In the genomic region with DNA sequence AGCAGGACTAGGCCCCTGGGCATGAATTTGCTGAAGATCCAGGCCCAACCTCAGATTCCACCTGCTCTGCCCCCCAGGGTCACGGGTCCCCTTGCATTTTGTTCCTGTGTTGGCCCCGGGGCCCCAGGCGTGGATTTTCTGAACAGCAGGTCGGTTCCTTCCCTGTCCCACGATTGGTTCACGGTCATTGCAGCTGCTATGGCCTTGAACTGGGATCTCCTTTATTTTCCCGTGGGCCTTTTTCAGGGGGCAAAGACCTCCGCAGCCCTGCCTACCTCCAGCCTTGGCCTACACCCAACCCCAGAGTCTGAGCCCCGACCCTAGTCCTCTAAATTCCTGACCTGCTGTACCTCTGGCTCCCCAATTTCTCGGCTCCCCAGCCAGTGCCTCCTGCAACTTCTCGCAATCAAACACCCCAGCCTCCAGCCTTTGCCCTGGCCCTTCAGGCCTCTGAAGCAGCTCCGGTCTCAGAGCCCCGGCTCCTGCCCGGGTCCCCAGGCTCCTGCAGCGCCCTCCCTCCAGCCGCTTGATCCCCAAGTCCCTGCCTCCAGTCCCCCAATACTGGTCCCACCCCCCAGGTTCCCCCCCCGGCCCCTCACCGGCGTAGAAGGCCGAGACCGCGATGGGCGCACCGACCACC, we compare ENCODE assay signal across 8 cellular contexts. TPM values are rescaled to one million over a fixed set of nuclear protein-coding genes. Genes with fewer than 3 reads are reported as not detected.
A peak's percentile ranks its signal among the peaks of the same experiment; 100 is the strongest.
DNase-seq lines count a peak whose midpoint lies in the region; ATAC-seq and TF ChIP-seq lines count a peak whose summit lies in the region.
"Not testable (repeated sequence)": the region's sequence is repeated elsewhere in the genome, so short reads cannot be mapped to it uniquely, and the experiment has no call there.

No MANE protein-coding gene starts in this region.

- TF ChIP-seq CTCF in RWPE1 (conservative IDR thresholded peaks at IDR 0.05; ENCODE audit: low read depth); natural killer cell (IDR thresholded peaks at IDR 0.05): not testable (repeated sequence)

- CTCF ChIA-PET in RWPE1 (lab: Yijun Ruan, JAX) = interaction anchor here (0.6 to 0.7 kb wide), 2 partner anchors 75 to 1469 kb away, joined by 3 to 7 read pairs; a partner anchor contains a TSS

- H3K9me3 Mint-ChIP-seq in activated T-helper 17 cell treated with anti-CD3 and anti-CD28 coated beads, Interleukin-2, amount 50 U/mL, for 72 hours; dendritic cell treated with granulocyte-macrophage colony-stimulating factor and Interleukin-4, amounts not matched to agents 40 ng/mL and 50 ng/mL, for 4 days; immature natural killer cell; natural killer cell: not testable (repeated sequence)

- H3K4me1 Mint-ChIP-seq in activated T-helper 17 cell treated with anti-CD3 and anti-CD28 coated beads, Interleukin-2, amount 50 U/mL, for 72 hours = not testable (repeated sequence)
- H3K4me1 Mint-ChIP-seq in dendritic cell treated with granulocyte-macrophage colony-stimulating factor and Interleukin-4, amounts not matched to agents 40 ng/mL and 50 ng/mL, for 4 days (ENCODE audit: low read depth) = peaks cover 34% of the 10 kb centered on the region
- H3K4me1 Mint-ChIP-seq in immature natural killer cell (peaks cover 12 to 17% of the 10 kb centered on the region in 2 donors), natural killer cell (peaks cover 7 to 16% of the 10 kb centered on the region in 2 donors)

- H3K27ac ChIP-seq in ACC112 (ENCODE audit: low read depth, low read length) = not testable (repeated sequence)
- peak overlapping the region; percentile 63 for H3K27ac ChIP-seq in RWPE1

- H3K27ac Mint-ChIP-seq in activated T-helper 17 cell treated with anti-CD3 and anti-CD28 coated beads, Interleukin-2, amount 50 U/mL, for 72 hours = peak overlapping the region; percentile 71
- peak overlapping the region; percentile 73 for H3K27ac Mint-ChIP-seq in dendritic cell treated with granulocyte-macrophage colony-stimulating factor and Interleukin-4, amounts not matched to agents 40 ng/mL and 50 ng/mL, for 4 days
- peak overlapping the region in 4 of 6 donors; percentile 34 to 73 (median 42) for H3K27ac Mint-ChIP-seq in immature natural killer cell
- H3K27ac Mint-ChIP-seq in natural killer cell = not testable (repeated sequence)

- H3K4me3 ChIP-seq in ACC112 (ENCODE audit: low read depth, low read length) = peak overlapping the region; percentile 78

- ATAC-seq in activated T-helper 17 cell treated with anti-CD3 and anti-CD28 coated beads, Interleukin-2, amount 50 U/mL, for 72 hours (replicated peaks) = peak; percentile 28
- ATAC-seq in natural killer cell = peak in 2 of 3 donors; percentile 12 to 24
- ATAC-seq in stimulated activated naive CD8-positive, alpha-beta T cell treated with anti-CD3 and anti-CD28 coated beads, Interleukin-15, Interleukin-2, amounts not matched to agents 100 U/mL and 50 U/mL, for 24 hours = peak; percentile 7

- peaks cover 34% of the 10 kb centered on the region for H3K36me3 Mint-ChIP-seq in activated T-helper 17 cell treated with anti-CD3 and anti-CD28 coated beads, Interleukin-2, amount 50 U/mL, for 72 hours (ENCODE audit: low read depth)
- H3K36me3 Mint-ChIP-seq in dendritic cell treated with granulocyte-macrophage colony-stimulating factor and Interleukin-4, amounts not matched to agents 40 ng/mL and 50 ng/mL, for 4 days (ENCODE audit: low read depth); immature natural killer cell; natural killer cell: not testable (repeated sequence)

- not testable (repeated sequence) for H3K36me3 ChIP-seq in ACC112 (ENCODE audit: insufficient read depth, low read length)

- not testable (repeated sequence) for H3K79me2 ChIP-seq in ACC112 (ENCODE audit: control insufficient read depth, insufficient read depth, low read length, unreplicated experiment)

- H3K4me3 Mint-ChIP-seq in activated T-helper 17 cell treated with anti-CD3 and anti-CD28 coated beads, Interleukin-2, amount 50 U/mL, for 72 hours = peak overlapping the region; percentile 80
- H3K4me3 Mint-ChIP-seq in dendritic cell treated with granulocyte-macrophage colony-stimulating factor and Interleukin-4, amounts not matched to agents 40 ng/mL and 50 ng/mL, for 4 days = peak overlapping the region; percentile 75
- H3K4me3 Mint-ChIP-seq in immature natural killer cell (peak overlapping the region; percentile 73 to 83 (median 80)), natural killer cell (peak overlapping the region; percentile 81)

- not testable (repeated sequence) for H2AFZ ChIP-seq in ACC112 (ENCODE audit: low read length, unreplicated experiment)

- H3K27me3 ChIP-seq in ACC112 (ENCODE audit: insufficient read depth, low read length) = not testable (repeated sequence)

- H3K4me1 ChIP-seq in ACC112 (ENCODE audit: control insufficient read depth, insufficient read depth, low read length, unreplicated experiment) = not testable (repeated sequence)

- DNase-seq in HuH-7 (ENCODE audit: low spot score) = peak; percentile 6
- not testable (repeated sequence) for DNase-seq in RWPE1 (ENCODE audit: low spot score); immature natural killer cell; natural killer cell; stimulated activated naive CD8-positive, alpha-beta T cell treated with anti-CD3 and anti-CD28 coated beads, Interleukin-15, Interleukin-2, amounts not matched to agents 100 U/mL and 50 U/mL, for 24 hours

- not testable (repeated sequence) for H3K27me3 Mint-ChIP-seq in activated T-helper 17 cell treated with anti-CD3 and anti-CD28 coated beads, Interleukin-2, amount 50 U/mL, for 72 hours; dendritic cell treated with granulocyte-macrophage colony-stimulating factor and Interleukin-4, amounts not matched to agents 40 ng/mL and 50 ng/mL, for 4 days; immature natural killer cell (ENCODE audit: low read depth in 3 of 3); natural killer cell (ENCODE audit: low read depth in 2 of 2)

- intact Hi-C loops in dendritic cell treated with granulocyte-macrophage colony-stimulating factor and Interleukin-4, amounts not matched to agents 40 ng/mL and 50 ng/mL, for 4 days (cut with micrococcal nuclease); natural killer cell (cut with micrococcal nuclease): not testable (repeated sequence)

- POLR2A ChIA-PET in RWPE1 (lab: Yijun Ruan, JAX; ENCODE audit: low non-redundant PET) = not testable (repeated sequence)

RNA-seq across cellular contexts. Expression of a gene that starts 12.8 kb away (rescaled TPM):
- 1 to 10 TPM; 5.9 to 7.1 TPM for total RNA-seq in activated T-helper 17 cell treated with anti-CD3 and anti-CD28 coated beads, Interleukin-2, amount 50 U/mL, for 72 hours
- polyA plus RNA-seq in immature natural killer cell = 1 to 10 TPM; 4.5 to 7.0 (median 6.5) TPM
- 10 to 100 TPM in 1 of 3 donors, 1 to 10 TPM in 2; 5.7 to 15.8 (median 7.8) TPM for total RNA-seq in natural killer cell

RNA-seq across cellular contexts. Expression of a gene that starts 15.2 kb away (rescaled TPM):
- not detected for total RNA-seq in activated T-helper 17 cell treated with anti-CD3 and anti-CD28 coated beads, Interleukin-2, amount 50 U/mL, for 72 hours
- polyA plus RNA-seq in immature natural killer cell = not detected
- 1 to 10 TPM in 1 of 3 donors, under 1 TPM in 1, not detected in 1; 0.19 to 3.7 TPM for total RNA-seq in natural killer cell

RNA-seq across cellular contexts. Expression of a gene that starts 25.8 kb away (rescaled TPM):
- total RNA-seq in activated T-helper 17 cell treated with anti-CD3 and anti-CD28 coated beads, Interleukin-2, amount 50 U/mL, for 72 hours = under 1 TPM in 1 of 2 donors, not detected in 1; 0.48 TPM
- under 1 TPM in 1 of 3 donors, not detected in 2; 0.44 TPM for polyA plus RNA-seq in immature natural killer cell
- total RNA-seq in natural killer cell = under 1 TPM in 1 of 3 donors, not detected in 2; 0.40 TPM
